Comparison of ENCODE assay signal across 8 cellular contexts in the genomic region with DNA sequence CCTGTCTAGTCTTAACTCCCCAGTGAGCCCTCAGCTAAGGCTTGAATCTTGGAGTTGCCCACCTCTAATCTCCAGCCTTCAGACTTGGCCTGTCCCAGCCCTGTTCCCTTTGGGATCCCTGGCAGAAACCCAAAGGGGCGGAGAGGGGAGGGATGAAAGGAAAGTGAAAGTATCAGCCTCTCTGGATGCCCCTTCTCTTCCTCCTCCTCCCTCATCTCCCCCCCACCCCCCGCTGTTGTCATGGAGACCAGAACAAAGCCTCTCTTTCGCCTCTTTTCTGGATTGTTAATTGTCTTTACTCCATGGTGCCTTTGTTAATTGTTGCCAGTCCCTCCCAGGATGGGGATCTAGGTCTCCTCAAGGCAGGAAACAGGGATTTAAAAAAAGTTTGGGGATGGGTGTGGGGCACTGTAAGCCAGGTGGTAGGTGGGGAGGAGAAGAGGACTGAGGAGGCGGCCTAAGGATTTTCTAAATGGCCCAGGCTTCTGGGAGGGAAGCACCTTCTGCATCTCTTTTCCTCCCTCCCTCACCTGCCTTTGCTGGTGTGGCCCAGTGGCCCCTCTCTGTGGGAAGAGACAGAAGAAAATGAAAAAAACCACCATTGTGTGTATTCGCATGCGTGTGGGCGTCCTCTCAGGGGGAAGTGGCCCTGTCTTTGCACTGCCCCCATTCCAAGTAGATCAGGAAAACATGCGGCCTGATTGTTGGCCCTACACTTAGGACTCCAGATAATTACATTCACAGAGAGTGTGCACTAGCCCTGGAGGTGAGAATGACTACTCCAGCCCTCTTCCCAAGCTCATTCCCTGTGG. TPM values are rescaled to one million over a fixed set of nuclear protein-coding genes. Genes with fewer than 3 reads are reported as not detected.
DNase-seq lines count a peak whose midpoint lies in the region; ATAC-seq and TF ChIP-seq lines count a peak whose summit lies in the region.

No MANE protein-coding gene starts in this region.

- H3K36me3 ChIP-seq in right atrium auricular region: no peaks in the 10 kb centered on the region
- H3K36me3 ChIP-seq in right lobe of liver: no peaks in the 10 kb centered on the region

- 42% methylated on average over 4 of the region's 8 CpGs for WGBS in right lobe of liver (ENCODE audit: insufficient coverage, low coverage, low lambda C conversion rate, missing lambda C conversion rate)

- H3K4me3 ChIP-seq in right atrium auricular region (no peak overlapping the region), right lobe of liver (no peak overlapping the region)

- no peak overlapping the region for H3K4me3 Mint-ChIP-seq in stimulated activated naive B cell treated with anti-CD40 and anti-IgM and Interleukin-4, amounts not matched to agents 10 μg/mL and 1 μg/mL and 100 μg/mL, for 72 hours

- H3K4me1 Mint-ChIP-seq in stimulated activated naive B cell treated with anti-CD40 and anti-IgM and Interleukin-4, amounts not matched to agents 10 μg/mL and 1 μg/mL and 100 μg/mL, for 72 hours: peaks cover 7 to 15% of the 10 kb centered on the region in 2 donors

- H3K27me3 ChIP-seq in right atrium auricular region (no peaks in the 10 kb centered on the region), right lobe of liver (no peaks in the 10 kb centered on the region)

- no peaks in the 10 kb centered on the region for H3K36me3 Mint-ChIP-seq in stimulated activated naive B cell treated with anti-CD40 and anti-IgM and Interleukin-4, amounts not matched to agents 10 μg/mL and 1 μg/mL and 100 μg/mL, for 72 hours

- peak; percentile 67 for DNase-seq in Right ventricle myocardium superior
- DNase-seq in right atrium auricular region (ENCODE audit: low spot score): no peak
- peak; percentile 11 to 64 (median 52) for DNase-seq in right lobe of liver
- no peak for DNase-seq in stimulated activated naive B cell treated with anti-CD40 and anti-IgM and Interleukin-4, amounts not matched to agents 10 μg/mL and 1 μg/mL and 100 μg/mL, for 72 hours
- no peak for DNase-seq in GM10266 (ENCODE audit: extremely low spot score)
- no peak for DNase-seq in AG08396 (ENCODE audit: low spot score)

- H3K4me1 ChIP-seq in right atrium auricular region (peaks cover 0 to 10% of the 10 kb centered on the region in 2 donors), right lobe of liver (no peaks in the 10 kb centered on the region)

- peak; percentile 80 for ATAC-seq in Right ventricle myocardium superior (ENCODE audit: poor library complexity)
- peak; percentile 50 to 80 (median 66) for ATAC-seq in right lobe of liver
- ATAC-seq in GM18909 (IDR thresholded peaks at IDR 0.05; ENCODE audit: poor library complexity, unreplicated experiment): no peak
- no peak for ATAC-seq in stimulated activated naive B cell treated with anti-CD40 and anti-IgM and Interleukin-4, amounts not matched to agents 10 μg/mL and 1 μg/mL and 100 μg/mL, for 72 hours (replicated peaks)

- TF ChIP-seq POLR2A in right lobe of liver (IDR thresholded peaks at IDR 0.05): no peak

- peaks cover 7 to 9% of the 10 kb centered on the region in 2 donors for H3K9me3 Mint-ChIP-seq in stimulated activated naive B cell treated with anti-CD40 and anti-IgM and Interleukin-4, amounts not matched to agents 10 μg/mL and 1 μg/mL and 100 μg/mL, for 72 hours

- no peak for TF ChIP-seq CTCF in right atrium auricular region (IDR thresholded peaks at IDR 0.05)
- TF ChIP-seq CTCF in right lobe of liver (IDR thresholded peaks at IDR 0.05): no peak
- TF ChIP-seq CTCF in GM10266 (IDR thresholded peaks at IDR 0.05; ENCODE audit: control insufficient read depth, insufficient read depth, low read depth, missing control alignments): no peak

- peaks cover 30 to 41% of the 10 kb centered on the region in 2 donors for H3K27me3 Mint-ChIP-seq in stimulated activated naive B cell treated with anti-CD40 and anti-IgM and Interleukin-4, amounts not matched to agents 10 μg/mL and 1 μg/mL and 100 μg/mL, for 72 hours

- H3K27ac ChIP-seq in right atrium auricular region: no peak overlapping the region
- peak overlapping the region; percentile 85 for H3K27ac ChIP-seq in cingulate gyrus (ENCODE audit: low read depth, low read length)
- no peak overlapping the region for H3K27ac ChIP-seq in right lobe of liver

- H3K9me3 ChIP-seq in right atrium auricular region: no peaks in the 10 kb centered on the region
- no peaks in the 10 kb centered on the region for H3K9me3 ChIP-seq in right lobe of liver

- intact Hi-C loops in Right ventricle myocardium superior (cut with DNase I) (no loop called here), right lobe of liver (cut with DNase I) (no loop called here)

- no peak overlapping the region for H3K27ac Mint-ChIP-seq in stimulated activated naive B cell treated with anti-CD40 and anti-IgM and Interleukin-4, amounts not matched to agents 10 μg/mL and 1 μg/mL and 100 μg/mL, for 72 hours

RNA-seq across cellular contexts. Expression of a gene that starts 7.5 kb away (rescaled TPM):
- total RNA-seq in Right ventricle myocardium superior (12.4 TPM), right atrium auricular region (1 to 10 TPM; 7.9 to 8.6 TPM), right lobe of liver (10 to 100 TPM; 12.5 to 29.1 (median 17.1) TPM)

Comparison
In these comparisons a context has a peak if more than half of its experiments do, and no peak if none do; other contexts are left out.
1. DNase-seq: peak in Right ventricle myocardium superior (single experiment) and right lobe of liver (3 of 3); none in right atrium auricular region (single experiment), stimulated activated naive B cell treated with anti-CD40 and anti-IgM and Interleukin-4, amounts not matched to agents 10 μg/mL and 1 μg/mL and 100 μg/mL, for 72 hours (single experiment), GM10266 (single experiment) and AG08396 (single experiment).
2. ATAC-seq: peak in Right ventricle myocardium superior (single experiment) and right lobe of liver (4 of 4); none in GM18909 (single experiment) and stimulated activated naive B cell treated with anti-CD40 and anti-IgM and Interleukin-4, amounts not matched to agents 10 μg/mL and 1 μg/mL and 100 μg/mL, for 72 hours (0 of 2).